In the genomic region with DNA sequence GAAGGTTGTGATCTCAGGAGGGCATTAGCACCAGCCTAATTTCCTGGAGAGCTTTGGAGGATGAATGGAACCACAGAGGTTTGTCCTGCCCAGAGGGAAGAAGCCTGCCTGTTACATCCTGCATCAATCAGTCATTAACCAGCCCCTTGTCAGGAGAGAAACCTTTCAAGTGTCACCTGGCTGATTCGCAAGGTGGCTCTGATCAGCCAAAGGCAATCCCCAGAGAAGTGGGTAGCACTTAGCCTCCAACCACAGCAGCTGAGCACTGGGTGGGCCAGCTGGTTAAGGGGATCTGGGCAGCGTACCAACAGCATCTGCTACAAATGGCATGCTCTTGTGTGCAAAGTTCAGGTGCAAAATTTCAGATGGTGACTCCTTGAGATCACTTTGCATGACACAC, we compare ENCODE assay signal across 1 cellular context.
TF ChIP-seq lines count a peak whose summit lies in the region.

No MANE protein-coding gene starts in this region.

TF ChIP-seq in H1, 55 proteins besides CTCF, POLR2A, EP300 and RAD21 (continued from another document):
- no peak for TF ChIP-seq NANOG (IDR thresholded peaks at IDR 0.05; ENCODE audit: insufficient read depth, low read depth, low read length, poor library complexity, severe bottlenecking)
